8 cellular contexts compared by ENCODE assay signal in genomic region chr19:58400916-58401824, GRCh38. TPM values are rescaled to one million over a fixed set of nuclear protein-coding genes. Genes with fewer than 3 reads are reported as not detected.
DNase-seq lines count a peak whose midpoint lies in the region; ATAC-seq, FAIRE-seq and TF ChIP-seq lines count a peak whose summit lies in the region.

No MANE protein-coding gene starts in this region.

- no peaks in the 10 kb centered on the region for H3K9me3 ChIP-seq in kidney (ENCODE audit: control insufficient read depth in 1 of 2, low read length in 2 of 2)

- H3K27ac ChIP-seq in kidney (ENCODE audit: low read depth in 2 of 2, low read length in 2 of 2), result peak overlapping the region; percentile 65 to 78

- intact Hi-C loops in kidney (cut with DNase I), result no loop called here

- FAIRE-seq in kidney (lab: Jason Lieb, UNC), result peak; percentile 97

- H3K4me1 ChIP-seq in kidney (ENCODE audit: control insufficient read depth in 1 of 2, insufficient read depth in 1 of 2, low read depth in 1 of 2, low read length in 2 of 2), result peaks cover 10% of the 10 kb centered on the region in 2 donors

- no peak for TF ChIP-seq CTCF in kidney (IDR thresholded peaks at IDR 0.05; ENCODE audit: borderline replicate concordance, extremely low read depth, insufficient read depth)

- H3K36me3 ChIP-seq in kidney (ENCODE audit: control insufficient read depth in 1 of 2, insufficient read depth in 2 of 2, low read length in 2 of 2), result no peaks in the 10 kb centered on the region

- peak; percentile 100 for DNase-seq in Ammon's horn (ENCODE audit: low spot score)
- DNase-seq in NCI-H446 treated with DMSO at 0.1 percent for 48 hours (lab: John Stamatoyannopoulos, UW), result peak; percentile 99
- DNase-seq in activated CD4-positive, CD25-positive, alpha-beta regulatory T cell treated with anti-CD3 and anti-CD28 coated beads, Interleukin-2, amount 50 U/mL, for 72 hours, result peak; percentile 98
- DNase-seq in cerebellum (ENCODE audit: low spot score), result peak; percentile 100
- DNase-seq in kidney, result peak; percentile 100
- peak; percentile 96 for DNase-seq in stimulated activated CD4-positive, alpha-beta T cell treated with anti-CD3 and anti-CD28 coated beads, Interleukin-15, amount 100 ng/mL, for 1 hour (ENCODE audit: low read depth in 1 of 2, low spot score in 1 of 2)

- peak overlapping the region; percentile 76 to 79 for H3K4me3 ChIP-seq in kidney (ENCODE audit: low read length in 2 of 2)

- ATAC-seq in GM19035 (IDR thresholded peaks at IDR 0.05; ENCODE audit: unreplicated experiment) (peak; percentile 99), HG03342 (IDR thresholded peaks at IDR 0.05; ENCODE audit: unreplicated experiment) (peak; percentile 96)

- H3K9ac ChIP-seq in kidney (ENCODE audit: low read length in 2 of 2), result peak overlapping the region; percentile 20 to 65

RNA-seq across cellular contexts. Expression of gene RNF225, which starts 5.7 kb away (rescaled TPM):
- total RNA-seq in cerebellum, result not detected
- total RNA-seq in kidney, result 0.25 TPM
- not detected for polyA plus RNA-seq in kidney (ENCODE audit: insufficient read depth, low read depth, low replicate concordance)

RNA-seq across cellular contexts. Expression of gene ZNF584, which starts 7.3 kb away (rescaled TPM):
- 18.9 TPM for total RNA-seq in cerebellum
- total RNA-seq in kidney, result 13.0 TPM
- polyA plus RNA-seq in kidney (ENCODE audit: insufficient read depth, low read depth, low replicate concordance), result 6.2 TPM

RNA-seq across cellular contexts. Expression of gene RPS5, which starts 14.1 kb away (rescaled TPM):
- total RNA-seq in cerebellum (920 TPM), kidney (802 TPM)
- 929 TPM for polyA plus RNA-seq in kidney (ENCODE audit: insufficient read depth, low read depth, low replicate concordance)

RNA-seq across cellular contexts. Expression of gene ZNF837, which starts 20.3 kb away (rescaled TPM):
- total RNA-seq in cerebellum (0.73 TPM), kidney (5.0 TPM)
- polyA plus RNA-seq in kidney (ENCODE audit: insufficient read depth, low read depth, low replicate concordance), result 3.6 TPM

RNA-seq across cellular contexts. Expression of gene ZNF497, which starts 38.6 kb away (rescaled TPM):
- total RNA-seq in cerebellum, result 7.0 TPM
- total RNA-seq in kidney, result 5.0 TPM
- 1.7 TPM for polyA plus RNA-seq in kidney (ENCODE audit: insufficient read depth, low read depth, low replicate concordance)

Comparison
In these comparisons a context has a peak if more than half of its experiments do, and no peak if none do; other contexts are left out.
1. Peak in every context shown above with its lines: DNase-seq, ATAC-seq, H3K4me3 ChIP-seq and H3K27ac ChIP-seq.